ENCODE assay signal across 22 cellular contexts in genomic region chr7:105985250-105985649, GRCh38. TPM values are rescaled to one million over a fixed set of nuclear protein-coding genes. Genes with fewer than 3 reads are reported as not detected.
DNase-seq lines count a peak whose midpoint lies in the region; ATAC-seq and TF ChIP-seq lines count a peak whose summit lies in the region.
"Had no signal": no experiment of that assay in that cellular context is flagged by ENCODE, and none has a peak within 500 bp of the region (broad histone marks: within the 10 kb centered on the region; RNA-seq: fewer than 3 reads in every experiment).

No MANE protein-coding gene starts in this region.

- CTCF ChIA-PET in WTC11 (lab: Charles Lee), result interaction anchor here (1.1 to 1.6 kb wide), 3 partner anchors 15 to 226 kb away, joined by 3 to 6 read pairs (median 4); no protein-coding TSS in a partner anchor

- intact Hi-C loops in dorsolateral prefrontal cortex (cut with DNase I), result loop anchor here in 1 of 2 donors (5.0 kb wide), 1 partner anchor 108 kb away; the partner anchor contains the start of gene ATXN7L1

- H3K27ac Mint-ChIP-seq in WTC11 (peak overlapping the region; percentile 87), progenitor cell of endocrine pancreas (peak overlapping the region; percentile 19)
- H3K27ac Mint-ChIP-seq: activated CD8-positive, alpha-beta T cell treated with anti-CD3 and anti-CD28 coated beads, Interleukin-2, amount 10 ng/mL, durations not matched to agents 7 days and 5 days; activated T-cell treated with anti-CD3 and anti-CD28 coated beads, Interleukin-2, amount 50 U/mL, for 24 hours had no signal

- TF ChIP-seq EP300 in suprapubic skin (IDR thresholded peaks at IDR 0.05), result no peak

- ATAC-seq in WTC11, result peak; percentile 29
- ATAC-seq: activated CD8-positive, alpha-beta T cell treated with anti-CD3 and anti-CD28 coated beads, Interleukin-2, amount 10 ng/mL, durations not matched to agents 7 days and 5 days had no signal

- H3K9me3 Mint-ChIP-seq in WTC11, result no peaks in the 10 kb centered on the region
- H3K9me3 Mint-ChIP-seq in progenitor cell of endocrine pancreas (ENCODE audit: low read depth), result no peaks in the 10 kb centered on the region
- H3K9me3 Mint-ChIP-seq: activated T-cell treated with anti-CD3 and anti-CD28 coated beads, Interleukin-2, amount 50 U/mL, for 24 hours had no signal

- H3K4me3 ChIP-seq in dorsolateral prefrontal cortex (no peak overlapping the region), suprapubic skin (no peak overlapping the region)
- H3K4me3 ChIP-seq: BLaER1, Peyer's patch had no signal

- peaks cover 0 to 6% (median 0%) of the 10 kb centered on the region in 45 donors for H3K27me3 ChIP-seq in dorsolateral prefrontal cortex
- peaks cover 3% of the 10 kb centered on the region for H3K27me3 ChIP-seq in suprapubic skin
- H3K27me3 ChIP-seq: BLaER1, Peyer's patch had no signal

- H3K36me3 ChIP-seq in suprapubic skin, result no peaks in the 10 kb centered on the region
- H3K36me3 ChIP-seq: BLaER1, Peyer's patch had no signal

- H3K4me1 Mint-ChIP-seq in WTC11 (peaks cover 88% of the 10 kb centered on the region), progenitor cell of endocrine pancreas (ENCODE audit: low read depth) (peaks cover 26% of the 10 kb centered on the region)

- H3K9me3 ChIP-seq in suprapubic skin, result no peaks in the 10 kb centered on the region
- H3K9me3 ChIP-seq: BLaER1, Peyer's patch had no signal

- TF ChIP-seq CTCF in WTC11 (IDR thresholded peaks at IDR 0.05) (no peak), progenitor cell of endocrine pancreas (IDR thresholded peaks at IDR 0.05; ENCODE audit: unreplicated experiment) (no peak), dorsolateral prefrontal cortex (IDR thresholded peaks at IDR 0.05 in 54 of 56, conservative IDR thresholded peaks at IDR 0.05 in 2 of 56; ENCODE audit: low read depth in 1 of 56, partially characterized antibody in 56 of 56) (no peak), suprapubic skin (IDR thresholded peaks at IDR 0.05) (no peak)

- POLR2A ChIA-PET in WTC11 (lab: Charles Lee), result interaction anchor here (0.7 kb wide), 1 partner anchor 88 kb away, joined by 4 read pairs; no protein-coding TSS in a partner anchor

- H3K4me3 Mint-ChIP-seq in WTC11 (peak overlapping the region; percentile 38), progenitor cell of endocrine pancreas (ENCODE audit: low read depth) (no peak overlapping the region)
- H3K4me3 Mint-ChIP-seq: activated CD8-positive, alpha-beta T cell treated with anti-CD3 and anti-CD28 coated beads, Interleukin-2, amount 10 ng/mL, durations not matched to agents 7 days and 5 days; activated T-cell treated with anti-CD3 and anti-CD28 coated beads, Interleukin-2, amount 50 U/mL, for 24 hours had no signal

- no peaks in the 10 kb centered on the region for H3K4me1 ChIP-seq in suprapubic skin
- H3K4me1 ChIP-seq: BLaER1, Peyer's patch had no signal

- H3K36me3 Mint-ChIP-seq in WTC11 (no peaks in the 10 kb centered on the region), progenitor cell of endocrine pancreas (ENCODE audit: insufficient read depth) (peaks cover 3% of the 10 kb centered on the region)

- H3K27ac ChIP-seq in dorsolateral prefrontal cortex (no peak overlapping the region), suprapubic skin (no peak overlapping the region)
- H3K27ac ChIP-seq: BLaER1, epithelial cell of prostate, HL-60, Peyer's patch had no signal

- H3K27me3 Mint-ChIP-seq in WTC11 (ENCODE audit: low read depth), result no peaks in the 10 kb centered on the region
- peaks cover 16% of the 10 kb centered on the region for H3K27me3 Mint-ChIP-seq in progenitor cell of endocrine pancreas
- H3K27me3 Mint-ChIP-seq: activated T-cell treated with anti-CD3 and anti-CD28 coated beads, Interleukin-2, amount 50 U/mL, for 24 hours had no signal

- WGBS in suprapubic skin, result 58% methylated on average over 4 of the region's 4 CpGs

- peak; percentile 50 for DNase-seq in NCI-H1694 treated with DMSO at 0.1 percent for 48 hours (lab: John Stamatoyannopoulos, UW)
- DNase-seq in NCI-H1694 (lab: John Stamatoyannopoulos, UW), result no peak
- peak; percentile 47 for DNase-seq in NCI-H2029 treated with DMSO at 0.1 percent for 48 hours (lab: John Stamatoyannopoulos, UW)
- no peak for DNase-seq in WTC11 (ENCODE audit: low spot score)
- DNase-seq in progenitor cell of endocrine pancreas (ENCODE audit: low spot score, unreplicated experiment), result no peak
- no peak for DNase-seq in dorsolateral prefrontal cortex
- no peak for DNase-seq in NK-92 (lab: John Stamatoyannopoulos, UW; ENCODE audit: unreplicated experiment)
- no peak for DNase-seq in suprapubic skin (ENCODE audit: low spot score in 2 of 2)
- DNase-seq: ACHN; activated CD4-positive, alpha-beta T cell treated with anti-CD3 and anti-CD28 coated beads for 1 hour; activated CD8-positive, alpha-beta T cell treated with anti-CD3 and anti-CD28 coated beads, Interleukin-2, amount 10 ng/mL, durations not matched to agents 7 days and 5 days; activated T-cell treated with anti-CD3 and anti-CD28 coated beads, Interleukin-2, amount 50 U/mL, for 24 hours; effector CD4-positive, alpha-beta T cell; glutamatergic neuron; mammary epithelial cell; NK-92 treated with Interleukin-12 subunit alpha and Interleukin-12 subunit beta, amount 100 ng/mL, for 24 hours; occipital lobe; Peyer's patch; T-helper 1 cell had no signal

- TF ChIP-seq POLR2A in suprapubic skin (IDR thresholded peaks at IDR 0.05), result no peak

TF ChIP-seq in WTC11, 78 proteins besides CTCF, POLR2A, EP300 and RAD21 (continues in another document):
- TF ChIP-seq PRDM15 (CRISPR knock-in tag; IDR thresholded peaks at IDR 0.05) (no peak), ATF6 (CRISPR knock-in tag; IDR thresholded peaks at IDR 0.05) (no peak), KAT7 (CRISPR knock-in tag; IDR thresholded peaks at IDR 0.05; ENCODE audit: borderline replicate concordance) (no peak), GABPB1 (CRISPR knock-in tag; IDR thresholded peaks at IDR 0.05) (no peak), CREB1 (CRISPR knock-in tag; IDR thresholded peaks at IDR 0.05) (no peak), ZNF138 (CRISPR knock-in tag; conservative IDR thresholded peaks at IDR 0.05) (no peak), USF1 (CRISPR knock-in tag; IDR thresholded peaks at IDR 0.05) (no peak), TEAD1 (CRISPR knock-in tag; IDR thresholded peaks at IDR 0.05) (no peak), MXD4 (CRISPR knock-in tag; IDR thresholded peaks at IDR 0.05; ENCODE audit: borderline replicate concordance) (no peak), MAX (CRISPR knock-in tag; IDR thresholded peaks at IDR 0.05) (no peak), ZBTB21 (CRISPR knock-in tag; IDR thresholded peaks at IDR 0.05; ENCODE audit: borderline replicate concordance) (no peak)

RNA-seq across cellular contexts. Expression of gene CDHR3, which starts 22.2 kb away (rescaled TPM):
- total RNA-seq in WTC11 (2021) (18.3 to 19.1 TPM (median 18.9 TPM) in 3 replicates), progenitor cell of endocrine pancreas (15.7 and 21.5 TPM in 2 replicates), dorsolateral prefrontal cortex (10 to 100 TPM; 11.0 to 45.0 (median 24.7) TPM), suprapubic skin (1 to 10 TPM; 1.3 to 6.5 (median 2.7) TPM)

Comparison
In these comparisons a context has a peak if more than half of its experiments do, and no peak if none do; other contexts are left out.
1. DNase-seq: peak in NCI-H1694 treated with DMSO at 0.1 percent for 48 hours (single experiment) and NCI-H2029 treated with DMSO at 0.1 percent for 48 hours (single experiment); none in NCI-H1694 (single experiment), WTC11 (single experiment), progenitor cell of endocrine pancreas (single experiment), dorsolateral prefrontal cortex (0 of 10), NK-92 (single experiment) and suprapubic skin (0 of 2).